ENCODE assay signal across 18 cellular contexts in genomic region chr1:3440711-3441389, GRCh38. TPM values are rescaled to one million over a fixed set of nuclear protein-coding genes. Genes with fewer than 3 reads are reported as not detected.
DNase-seq lines count a peak whose midpoint lies in the region; ATAC-seq and TF ChIP-seq lines count a peak whose summit lies in the region.
"Had no signal": no experiment of that assay in that cellular context is flagged by ENCODE, and none has a peak within 500 bp of the region (broad histone marks: within the 10 kb centered on the region; RNA-seq: fewer than 3 reads in every experiment).

No MANE protein-coding gene starts in this region.

- H3K36me3 Mint-ChIP-seq in GM23338 (ENCODE audit: low read depth): no peaks in the 10 kb centered on the region
- H3K36me3 Mint-ChIP-seq: CD8-positive, alpha-beta T cell had no signal

- no peak overlapping the region for H3K27ac Mint-ChIP-seq in GM23338
- H3K27ac Mint-ChIP-seq: CD8-positive, alpha-beta T cell had no signal

- peaks cover 22% of the 10 kb centered on the region for H3K4me1 ChIP-seq in ectodermal cell (ENCODE audit: control insufficient read depth, insufficient read depth, low read length)
- H3K4me1 ChIP-seq in muscle layer of colon (ENCODE audit: insufficient read depth, low read length): no peaks in the 10 kb centered on the region
- no peaks in the 10 kb centered on the region for H3K4me1 ChIP-seq in GM23338 (ENCODE audit: insufficient read depth)
- H3K4me1 ChIP-seq: BLaER1 treated with 17β-estradiol and CSF1 and Interleukin-3, amounts not matched to agents 10 nM and 100 nM had no signal

- no peaks in the 10 kb centered on the region for H3K79me2 ChIP-seq in GM23338 (replicated peaks; ENCODE audit: insufficient read depth)

- H3K4me3 ChIP-seq in ectodermal cell (ENCODE audit: insufficient read depth, low read depth, low read length) (no peak overlapping the region), muscle layer of colon (ENCODE audit: low read depth in 1 of 2, low read length in 2 of 2) (no peak overlapping the region), GM23338 (no peak overlapping the region)
- H3K4me3 ChIP-seq: BLaER1 treated with 17β-estradiol and CSF1 and Interleukin-3, amounts not matched to agents 10 nM and 100 nM; GM12878; K562 had no signal

- no peak overlapping the region for H2AFZ ChIP-seq in GM23338

- H4K20me1 ChIP-seq in GM23338 (replicated peaks; ENCODE audit: insufficient read depth): no peaks in the 10 kb centered on the region

- no peak overlapping the region for H3K9ac ChIP-seq in muscle layer of colon (ENCODE audit: low read length)
- H3K9ac ChIP-seq: BLaER1 treated with 17β-estradiol and CSF1 and Interleukin-3, amounts not matched to agents 10 nM and 100 nM had no signal

- H3F3A ChIP-seq in GM23338 (replicated peaks; ENCODE audit: low read depth): no peaks in the 10 kb centered on the region

- no peaks in the 10 kb centered on the region for H3K9me2 ChIP-seq in GM23338 (ENCODE audit: insufficient read depth)

- no peak overlapping the region for H3K4me3 Mint-ChIP-seq in GM23338
- H3K4me3 Mint-ChIP-seq: CD8-positive, alpha-beta T cell had no signal

- peaks cover 10% of the 10 kb centered on the region for H3K27me3 Mint-ChIP-seq in GM23338 (ENCODE audit: insufficient read depth, low read depth, poor library complexity)

- no peaks in the 10 kb centered on the region for H3K9me3 ChIP-seq in ectodermal cell (ENCODE audit: control insufficient read depth, low read length)
- H3K9me3 ChIP-seq in muscle layer of colon (ENCODE audit: low read length): no peaks in the 10 kb centered on the region

- 84 to 87% methylated on average over 20 of the region's 20 CpGs for WGBS in ectodermal cell, 2 experiments

- ATAC-seq in GM23338 (no peak), HG03280 (IDR thresholded peaks at IDR 0.05; ENCODE audit: unreplicated experiment) (no peak)
- ATAC-seq: CD8-positive, alpha-beta T cell; GM12878; K562 had no signal

- peaks cover 10% of the 10 kb centered on the region for H3K4me1 Mint-ChIP-seq in GM23338

- TF ChIP-seq CTCF in GM23338 (conservative IDR thresholded peaks at IDR 0.05; ENCODE audit: low read depth in 2 of 2) (no peak), GM20000 (IDR thresholded peaks at IDR 0.05; ENCODE audit: extremely low read depth, missing control alignments) (no peak)

- H3K27me3 ChIP-seq in ectodermal cell (ENCODE audit: control insufficient read depth, insufficient read depth, low read length, poor library complexity, severe bottlenecking): no peaks in the 10 kb centered on the region
- peaks cover 0 to 36% of the 10 kb centered on the region in 2 donors for H3K27me3 ChIP-seq in muscle layer of colon (ENCODE audit: control insufficient read depth in 1 of 2, insufficient read depth in 2 of 2, low read length in 2 of 2)
- H3K27me3 ChIP-seq in GM23338 (ENCODE audit: insufficient read depth): no peaks in the 10 kb centered on the region

- no peak overlapping the region for H3K4me2 ChIP-seq in GM23338
- H3K4me2 ChIP-seq: BLaER1 treated with 17β-estradiol and CSF1 and Interleukin-3, amounts not matched to agents 10 nM and 100 nM had no signal

- peak in 1 of 49 donors; percentile 52 for DNase-seq in substantia nigra (lab: John Stamatoyannopoulos, UW)
- DNase-seq in GM23338 (ENCODE audit: low spot score): no peak
- no peak for DNase-seq in GM20000 (ENCODE audit: low spot score)
- DNase-seq: CD8-positive, alpha-beta T cell; DMS53; EL; NCI-H1105; NCI-H2081 treated with DMSO at 0.1 percent for 48 hours; NCI-H774; SIG-M5 had no signal

- H3K9me3 Mint-ChIP-seq in GM23338: no peaks in the 10 kb centered on the region
- H3K9me3 Mint-ChIP-seq: CD8-positive, alpha-beta T cell had no signal

- H3K36me3 ChIP-seq in ectodermal cell (ENCODE audit: control insufficient read depth, insufficient read depth, low read length) (no peaks in the 10 kb centered on the region), muscle layer of colon (ENCODE audit: insufficient read depth, low read length) (no peaks in the 10 kb centered on the region), GM23338 (ENCODE audit: insufficient read depth) (no peaks in the 10 kb centered on the region)
- H3K36me3 ChIP-seq: BLaER1 treated with 17β-estradiol and CSF1 and Interleukin-3, amounts not matched to agents 10 nM and 100 nM had no signal

- H3K27ac ChIP-seq in angular gyrus (ENCODE audit: low read depth, low read length): peak overlapping the region; percentile 96
- peak overlapping the region; percentile 67 for H3K27ac ChIP-seq in ectodermal cell (ENCODE audit: insufficient read depth, low read depth, low read length, poor library complexity, severe bottlenecking)
- H3K27ac ChIP-seq in muscle layer of colon (ENCODE audit: low read depth, low read length): peak overlapping the region; percentile 13
- H3K27ac ChIP-seq in substantia nigra (ENCODE audit: low read depth, low read length, poor library complexity, severe bottlenecking): peak overlapping the region; percentile 96
- no peak overlapping the region for H3K27ac ChIP-seq in GM23338 (ENCODE audit: low read depth)
- H3K27ac ChIP-seq: BLaER1 treated with 17β-estradiol and CSF1 and Interleukin-3, amounts not matched to agents 10 nM and 100 nM had no signal

TF ChIP-seq in GM23338, 12 proteins besides CTCF, POLR2A, EP300 and RAD21 (continues in another document):
- TF ChIP-seq POLR2AphosphoS5 (IDR thresholded peaks at IDR 0.05; ENCODE audit: low read depth): no peak
- no peak for TF ChIP-seq ZNF331 (CRISPR knock-in tag; IDR thresholded peaks at IDR 0.05; ENCODE audit: low read depth)
- no peak for TF ChIP-seq STAT1 (IDR thresholded peaks at IDR 0.05; ENCODE audit: unreplicated experiment)
- no peak for TF ChIP-seq NANOG (IDR thresholded peaks at IDR 0.05; ENCODE audit: borderline replicate concordance)
- TF ChIP-seq ETS1 (IDR thresholded peaks at IDR 0.05): no peak
- no peak for TF ChIP-seq JUNB (IDR thresholded peaks at IDR 0.05; ENCODE audit: unreplicated experiment)

RNA-seq across cellular contexts. Expression of gene ARHGEF16, which starts 13.6 kb away (rescaled TPM):
- polyA plus RNA-seq in ectodermal cell (2013, experiment 1 of 4): 5.0 TPM
- polyA plus RNA-seq in ectodermal cell (2013, experiment 2 of 4): 4.1 TPM
- 3.8 TPM for polyA plus RNA-seq in ectodermal cell (2013, experiment 3 of 4)
- 3.2 TPM for polyA plus RNA-seq in ectodermal cell (2013, experiment 4 of 4)
- 19.1 and 29.3 TPM in 2 replicates for total RNA-seq in GM23338 (2014; rRNA removed; shearing (Covaris generic))
- 11.2 and 12.2 TPM in 2 replicates for polyA plus RNA-seq in GM23338 (2016; fragmentation: Nextera tagmentation; extraction: Ambion mirVana)
- total RNA-seq: CD8-positive, alpha-beta T cell; GM12878; OCI-LY7 had no signal
- polyA plus RNA-seq: GM12878 had no signal
